ENCODE assay signal across 8 cellular contexts in genomic region chr1:27044613-27045091, GRCh38. TPM values are rescaled to one million over a fixed set of nuclear protein-coding genes. Genes with fewer than 3 reads are reported as not detected.
DNase-seq lines count a peak whose midpoint lies in the region; ATAC-seq and TF ChIP-seq lines count a peak whose summit lies in the region.

No MANE protein-coding gene starts in this region.

- H3K9me3 Mint-ChIP-seq in HFFc6 = no peaks in the 10 kb centered on the region

- H3K27ac ChIP-seq in left lung = peak overlapping the region in 1 of 2 donors; percentile 55

- H3K4me3 Mint-ChIP-seq in HFFc6 = no peak overlapping the region

- no peaks in the 10 kb centered on the region for H3K27me3 ChIP-seq in left lung

- no peaks in the 10 kb centered on the region for H3K9me3 ChIP-seq in left lung

- peaks cover 7 to 22% of the 10 kb centered on the region in 2 donors for H3K4me1 ChIP-seq in left lung

- peak; percentile 91 for DNase-seq in COLO668 (lab: John Stamatoyannopoulos, UW; ENCODE audit: unreplicated experiment)
- DNase-seq in HFFc6 = peak; percentile 66
- peak; percentile 67 for DNase-seq in NCI-H226
- DNase-seq in activated CD4-positive, alpha-beta T cell treated with anti-CD3 and anti-CD28 coated beads for 1 hour = peak; percentile 80
- peak; percentile 92 for DNase-seq in cerebellar cortex (ENCODE audit: low spot score)
- DNase-seq in left lung = peak; percentile 87 to 96
- DNase-seq in stimulated activated CD4-positive, alpha-beta T cell treated with anti-CD3 and anti-CD28 coated beads, Interleukin-4, amount 100 ng/mL, for 24 hours = peak; percentile 94

- peak; percentile 99 for TF ChIP-seq CTCF in HFFc6 (IDR thresholded peaks at IDR 0.05)
- peak; percentile 98 to 99 for TF ChIP-seq CTCF in left lung (IDR thresholded peaks at IDR 0.05)

- H3K4me1 Mint-ChIP-seq in HFFc6 (ENCODE audit: low read depth) = peaks cover 12% of the 10 kb centered on the region

- peak; percentile 99 for ATAC-seq in left lung
- no peak for ATAC-seq in GM19395 (IDR thresholded peaks at IDR 0.05; ENCODE audit: unreplicated experiment)

- H3K36me3 Mint-ChIP-seq in HFFc6 (ENCODE audit: low read depth) = no peaks in the 10 kb centered on the region

- H3K27me3 Mint-ChIP-seq in HFFc6 (ENCODE audit: insufficient read depth) = no peaks in the 10 kb centered on the region; the same call in 1 of the 2 replicates

- peak overlapping the region in 1 of 2 donors; percentile 16 for H3K4me3 ChIP-seq in left lung

- H3K36me3 ChIP-seq in left lung = no peaks in the 10 kb centered on the region

- intact Hi-C loops in left lung (cut with DNase I) = loop anchor here in 1 of 2 donors (5.0 kb wide), 1 partner anchor 53 kb away; no protein-coding TSS in a partner anchor

- no peak overlapping the region for H3K27ac Mint-ChIP-seq in HFFc6

RNA-seq across cellular contexts. Expression of gene TENT5B, which starts 32.0 kb away (rescaled TPM):
- total RNA-seq in HFFc6 (2021; fragmentation: NEBNext Ultra II Directional; extraction: Animal tissue kit (Norgen Biotek cat#: 25700)) = 1 to 10 TPM; 3.1 to 5.5 (median 3.6) TPM
- 10 to 100 TPM; 22.9 to 27.3 TPM for total RNA-seq in left lung

RNA-seq across cellular contexts. Expression of gene TRNP1, which starts 51.2 kb away (rescaled TPM):
- 100 to 1,000 TPM; 203 to 241 (median 217) TPM for total RNA-seq in HFFc6 (2021; fragmentation: NEBNext Ultra II Directional; extraction: Animal tissue kit (Norgen Biotek cat#: 25700))
- 10 to 100 TPM; 23.4 to 27.7 TPM for total RNA-seq in left lung

Comparison
In these comparisons a context has a peak if more than half of its experiments do, and no peak if none do; other contexts are left out.
1. RNA of gene TRNP1, which starts 51.2 kb away (total RNA-seq): 203 to 241 TPM in HFFc6; 23.4 to 27.7 TPM in left lung; every median in the first group is over 4 times any median in the second.
2. Peak in every context shown above with its lines, with median percentiles within 50 percentile points of each other: DNase-seq.